1 cellular context compared by ENCODE assay signal in the genomic region with DNA sequence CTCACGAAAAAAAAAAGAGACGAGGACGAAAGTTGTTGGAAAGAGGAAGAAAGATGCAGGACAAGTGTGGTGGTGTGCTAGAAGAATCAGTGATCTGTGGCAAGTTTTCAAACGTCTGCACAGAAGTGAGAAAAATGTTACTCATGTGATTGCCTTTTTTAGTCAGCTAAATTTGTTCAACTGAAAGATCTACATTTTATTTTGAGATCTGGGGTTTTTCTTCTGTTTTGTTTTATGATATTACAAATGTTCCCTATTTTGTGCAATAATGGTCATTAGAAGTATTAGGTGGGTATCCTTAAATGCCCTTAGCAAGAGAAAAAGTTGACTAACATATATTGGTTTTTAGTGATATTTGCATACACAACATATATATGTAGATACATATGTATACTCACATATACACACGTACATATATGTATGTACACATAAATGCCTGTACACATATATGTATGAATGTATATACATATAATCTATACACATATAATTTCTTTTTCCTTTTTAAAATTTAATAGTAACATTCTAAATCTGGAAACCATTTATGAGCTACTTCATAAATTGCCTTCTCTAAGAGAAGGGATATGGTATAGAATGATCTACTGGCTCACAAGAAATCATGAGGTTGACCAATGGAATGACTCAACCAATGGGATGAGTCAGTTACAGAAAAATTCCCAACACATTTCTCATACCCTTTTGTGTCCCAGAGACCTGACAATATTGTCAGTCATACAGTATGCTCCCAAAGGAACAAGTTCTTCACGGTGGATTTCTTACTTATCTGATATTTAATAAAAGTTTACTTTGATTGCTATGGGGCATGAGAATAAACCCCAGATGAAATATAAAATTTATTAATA.
TF ChIP-seq lines count a peak whose summit lies in the region.

No MANE protein-coding gene starts in this region.

TF ChIP-seq in GM12878, 131 proteins besides CTCF, POLR2A, EP300 and RAD21 (continued from another document and continues in another):
- peak; percentile 80; the same call in 1 of the 2 replicates for TF ChIP-seq ZBED1 (IDR thresholded peaks at IDR 0.05; ENCODE audit: borderline replicate concordance)
- TF ChIP-seq GABPA (IDR thresholded peaks at IDR 0.05; ENCODE audit: low read depth): 0 out of 2 replicates have a peak, but pooled peaks have one; percentile 38
- no peak for TF ChIP-seq ZSCAN29 (IDR thresholded peaks at IDR 0.05)
- TF ChIP-seq MTA3 (IDR thresholded peaks at IDR 0.05; ENCODE audit: borderline replicate concordance, low read length): peak; percentile 79; the same call in 1 of the 2 replicates
- TF ChIP-seq, protein P1, sequence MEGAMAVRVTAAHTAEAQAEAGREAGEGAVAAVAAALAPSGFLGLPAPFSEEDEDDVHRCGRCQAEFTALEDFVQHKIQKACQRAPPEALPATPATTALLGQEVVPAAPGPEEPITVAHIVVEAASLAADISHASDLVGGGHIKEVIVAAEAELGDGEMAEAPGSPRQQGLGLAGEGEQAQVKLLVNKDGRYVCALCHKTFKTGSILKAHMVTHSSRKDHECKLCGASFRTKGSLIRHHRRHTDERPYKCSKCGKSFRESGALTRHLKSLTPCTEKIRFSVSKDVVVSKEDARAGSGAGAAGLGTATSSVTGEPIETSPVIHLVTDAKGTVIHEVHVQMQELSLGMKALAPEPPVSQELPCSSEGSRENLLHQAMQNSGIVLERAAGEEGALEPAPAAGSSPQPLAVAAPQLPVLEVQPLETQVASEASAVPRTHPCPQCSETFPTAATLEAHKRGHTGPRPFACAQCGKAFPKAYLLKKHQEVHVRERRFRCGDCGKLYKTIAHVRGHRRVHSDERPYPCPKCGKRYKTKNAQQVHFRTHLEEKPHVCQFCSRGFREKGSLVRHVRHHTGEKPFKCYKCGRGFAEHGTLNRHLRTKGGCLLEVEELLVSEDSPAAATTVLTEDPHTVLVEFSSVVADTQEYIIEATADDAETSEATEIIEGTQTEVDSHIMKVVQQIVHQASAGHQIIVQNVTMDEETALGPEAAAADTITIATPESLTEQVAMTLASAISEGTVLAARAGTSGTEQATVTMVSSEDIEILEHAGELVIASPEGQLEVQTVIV (IDR thresholded peaks at IDR 0.05; ENCODE audit: borderline replicate concordance, partially characterized antibody): no peak
- TF ChIP-seq RAD51 (IDR thresholded peaks at IDR 0.05): no peak
- no peak for TF ChIP-seq TCF7 (IDR thresholded peaks at IDR 0.05; ENCODE audit: borderline replicate concordance)
- no peak for TF ChIP-seq RFX5 (IDR thresholded peaks at IDR 0.05; ENCODE audit: low read depth, low read length)
- no peak for TF ChIP-seq MXI1 (IDR thresholded peaks at IDR 0.05; ENCODE audit: low read depth, low read length)
- TF ChIP-seq, protein P2, sequence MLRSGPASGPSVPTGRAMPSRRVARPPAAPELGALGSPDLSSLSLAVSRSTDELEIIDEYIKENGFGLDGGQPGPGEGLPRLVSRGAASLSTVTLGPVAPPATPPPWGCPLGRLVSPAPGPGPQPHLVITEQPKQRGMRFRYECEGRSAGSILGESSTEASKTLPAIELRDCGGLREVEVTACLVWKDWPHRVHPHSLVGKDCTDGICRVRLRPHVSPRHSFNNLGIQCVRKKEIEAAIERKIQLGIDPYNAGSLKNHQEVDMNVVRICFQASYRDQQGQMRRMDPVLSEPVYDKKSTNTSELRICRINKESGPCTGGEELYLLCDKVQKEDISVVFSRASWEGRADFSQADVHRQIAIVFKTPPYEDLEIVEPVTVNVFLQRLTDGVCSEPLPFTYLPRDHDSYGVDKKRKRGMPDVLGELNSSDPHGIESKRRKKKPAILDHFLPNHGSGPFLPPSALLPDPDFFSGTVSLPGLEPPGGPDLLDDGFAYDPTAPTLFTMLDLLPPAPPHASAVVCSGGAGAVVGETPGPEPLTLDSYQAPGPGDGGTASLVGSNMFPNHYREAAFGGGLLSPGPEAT (IDR thresholded peaks at IDR 0.05; ENCODE audit: low read depth): peak; percentile 94
- peak; percentile 84 for TF ChIP-seq RUNX3 (IDR thresholded peaks at IDR 0.05; ENCODE audit: low read length)
- no peak for TF ChIP-seq NR2C2 (IDR thresholded peaks at IDR 0.05; ENCODE audit: borderline replicate concordance, control insufficient read depth, insufficient read length, low read depth)
- TF ChIP-seq TCF3 (IDR thresholded peaks at IDR 0.05; ENCODE audit: borderline replicate concordance, insufficient read depth, low read depth, low read length): 0 out of 2 replicates have a peak, but pooled peaks have one; percentile 24
- TF ChIP-seq CBX3 (IDR thresholded peaks at IDR 0.05; ENCODE audit: borderline replicate concordance, low read depth): no peak
- peak; percentile 93 for TF ChIP-seq MEF2A (IDR thresholded peaks at IDR 0.05; ENCODE audit: insufficient read depth, low read depth, low read length)
- TF ChIP-seq, protein P3, sequence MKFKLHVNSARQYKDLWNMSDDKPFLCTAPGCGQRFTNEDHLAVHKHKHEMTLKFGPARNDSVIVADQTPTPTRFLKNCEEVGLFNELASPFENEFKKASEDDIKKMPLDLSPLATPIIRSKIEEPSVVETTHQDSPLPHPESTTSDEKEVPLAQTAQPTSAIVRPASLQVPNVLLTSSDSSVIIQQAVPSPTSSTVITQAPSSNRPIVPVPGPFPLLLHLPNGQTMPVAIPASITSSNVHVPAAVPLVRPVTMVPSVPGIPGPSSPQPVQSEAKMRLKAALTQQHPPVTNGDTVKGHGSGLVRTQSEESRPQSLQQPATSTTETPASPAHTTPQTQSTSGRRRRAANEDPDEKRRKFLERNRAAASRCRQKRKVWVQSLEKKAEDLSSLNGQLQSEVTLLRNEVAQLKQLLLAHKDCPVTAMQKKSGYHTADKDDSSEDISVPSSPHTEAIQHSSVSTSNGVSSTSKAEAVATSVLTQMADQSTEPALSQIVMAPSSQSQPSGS (IDR thresholded peaks at IDR 0.05; ENCODE audit: low read length): peak; percentile 79
- peak in 1 of 2 experiments; percentile 50; a peak in 1 of 4 replicates for TF ChIP-seq ETV6 (conservative IDR thresholded peaks at IDR 0.05 in 1 of 2, IDR thresholded peaks at IDR 0.05 in 1 of 2; ENCODE audit: borderline replicate concordance in 1 of 2, low read depth in 1 of 2)
- TF ChIP-seq, protein P4, sequence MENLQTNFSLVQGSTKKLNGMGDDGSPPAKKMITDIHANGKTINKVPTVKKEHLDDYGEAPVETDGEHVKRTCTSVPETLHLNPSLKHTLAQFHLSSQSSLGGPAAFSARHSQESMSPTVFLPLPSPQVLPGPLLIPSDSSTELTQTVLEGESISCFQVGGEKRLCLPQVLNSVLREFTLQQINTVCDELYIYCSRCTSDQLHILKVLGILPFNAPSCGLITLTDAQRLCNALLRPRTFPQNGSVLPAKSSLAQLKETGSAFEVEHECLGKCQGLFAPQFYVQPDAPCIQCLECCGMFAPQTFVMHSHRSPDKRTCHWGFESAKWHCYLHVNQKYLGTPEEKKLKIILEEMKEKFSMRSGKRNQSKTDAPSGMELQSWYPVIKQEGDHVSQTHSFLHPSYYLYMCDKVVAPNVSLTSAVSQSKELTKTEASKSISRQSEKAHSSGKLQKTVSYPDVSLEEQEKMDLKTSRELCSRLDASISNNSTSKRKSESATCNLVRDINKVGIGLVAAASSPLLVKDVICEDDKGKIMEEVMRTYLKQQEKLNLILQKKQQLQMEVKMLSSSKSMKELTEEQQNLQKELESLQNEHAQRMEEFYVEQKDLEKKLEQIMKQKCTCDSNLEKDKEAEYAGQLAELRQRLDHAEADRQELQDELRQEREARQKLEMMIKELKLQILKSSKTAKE (IDR thresholded peaks at IDR 0.05; ENCODE audit: low read depth, poor library complexity, severe bottlenecking): peak; percentile 83
- TF ChIP-seq NFXL1 (IDR thresholded peaks at IDR 0.05; ENCODE audit: borderline replicate concordance): no peak
- TF ChIP-seq, protein P5, sequence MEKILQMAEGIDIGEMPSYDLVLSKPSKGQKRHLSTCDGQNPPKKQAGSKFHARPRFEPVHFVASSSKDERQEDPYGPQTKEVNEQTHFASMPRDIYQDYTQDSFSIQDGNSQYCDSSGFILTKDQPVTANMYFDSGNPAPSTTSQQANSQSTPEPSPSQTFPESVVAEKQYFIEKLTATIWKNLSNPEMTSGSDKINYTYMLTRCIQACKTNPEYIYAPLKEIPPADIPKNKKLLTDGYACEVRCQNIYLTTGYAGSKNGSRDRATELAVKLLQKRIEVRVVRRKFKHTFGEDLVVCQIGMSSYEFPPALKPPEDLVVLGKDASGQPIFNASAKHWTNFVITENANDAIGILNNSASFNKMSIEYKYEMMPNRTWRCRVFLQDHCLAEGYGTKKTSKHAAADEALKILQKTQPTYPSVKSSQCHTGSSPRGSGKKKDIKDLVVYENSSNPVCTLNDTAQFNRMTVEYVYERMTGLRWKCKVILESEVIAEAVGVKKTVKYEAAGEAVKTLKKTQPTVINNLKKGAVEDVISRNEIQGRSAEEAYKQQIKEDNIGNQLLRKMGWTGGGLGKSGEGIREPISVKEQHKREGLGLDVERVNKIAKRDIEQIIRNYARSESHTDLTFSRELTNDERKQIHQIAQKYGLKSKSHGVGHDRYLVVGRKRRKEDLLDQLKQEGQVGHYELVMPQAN (conservative IDR thresholded peaks at IDR 0.05): no peak
- TF ChIP-seq SUPT20H (IDR thresholded peaks at IDR 0.05; ENCODE audit: borderline replicate concordance, control insufficient read depth, low read depth, low read length): no peak
- no peak for TF ChIP-seq ZZZ3 (IDR thresholded peaks at IDR 0.05; ENCODE audit: control insufficient read depth, insufficient read length, low read depth)
- TF ChIP-seq IKZF2 (IDR thresholded peaks at IDR 0.05): peak; percentile 93 to 94
- TF ChIP-seq CEBPB (IDR thresholded peaks at IDR 0.05; ENCODE audit: borderline replicate concordance in 1 of 2, low read depth in 2 of 2, low read length in 2 of 2): no peak
- no peak for TF ChIP-seq STAT3 (IDR thresholded peaks at IDR 0.05; ENCODE audit: low read depth, low read length)
- peak; percentile 65; the same call in 1 of the 2 replicates for TF ChIP-seq BMI1 (IDR thresholded peaks at IDR 0.05; ENCODE audit: borderline replicate concordance)
- no peak; the same call in 1 of the 2 replicates for TF ChIP-seq ZNF217 (IDR thresholded peaks at IDR 0.05)
- TF ChIP-seq, protein P6, sequence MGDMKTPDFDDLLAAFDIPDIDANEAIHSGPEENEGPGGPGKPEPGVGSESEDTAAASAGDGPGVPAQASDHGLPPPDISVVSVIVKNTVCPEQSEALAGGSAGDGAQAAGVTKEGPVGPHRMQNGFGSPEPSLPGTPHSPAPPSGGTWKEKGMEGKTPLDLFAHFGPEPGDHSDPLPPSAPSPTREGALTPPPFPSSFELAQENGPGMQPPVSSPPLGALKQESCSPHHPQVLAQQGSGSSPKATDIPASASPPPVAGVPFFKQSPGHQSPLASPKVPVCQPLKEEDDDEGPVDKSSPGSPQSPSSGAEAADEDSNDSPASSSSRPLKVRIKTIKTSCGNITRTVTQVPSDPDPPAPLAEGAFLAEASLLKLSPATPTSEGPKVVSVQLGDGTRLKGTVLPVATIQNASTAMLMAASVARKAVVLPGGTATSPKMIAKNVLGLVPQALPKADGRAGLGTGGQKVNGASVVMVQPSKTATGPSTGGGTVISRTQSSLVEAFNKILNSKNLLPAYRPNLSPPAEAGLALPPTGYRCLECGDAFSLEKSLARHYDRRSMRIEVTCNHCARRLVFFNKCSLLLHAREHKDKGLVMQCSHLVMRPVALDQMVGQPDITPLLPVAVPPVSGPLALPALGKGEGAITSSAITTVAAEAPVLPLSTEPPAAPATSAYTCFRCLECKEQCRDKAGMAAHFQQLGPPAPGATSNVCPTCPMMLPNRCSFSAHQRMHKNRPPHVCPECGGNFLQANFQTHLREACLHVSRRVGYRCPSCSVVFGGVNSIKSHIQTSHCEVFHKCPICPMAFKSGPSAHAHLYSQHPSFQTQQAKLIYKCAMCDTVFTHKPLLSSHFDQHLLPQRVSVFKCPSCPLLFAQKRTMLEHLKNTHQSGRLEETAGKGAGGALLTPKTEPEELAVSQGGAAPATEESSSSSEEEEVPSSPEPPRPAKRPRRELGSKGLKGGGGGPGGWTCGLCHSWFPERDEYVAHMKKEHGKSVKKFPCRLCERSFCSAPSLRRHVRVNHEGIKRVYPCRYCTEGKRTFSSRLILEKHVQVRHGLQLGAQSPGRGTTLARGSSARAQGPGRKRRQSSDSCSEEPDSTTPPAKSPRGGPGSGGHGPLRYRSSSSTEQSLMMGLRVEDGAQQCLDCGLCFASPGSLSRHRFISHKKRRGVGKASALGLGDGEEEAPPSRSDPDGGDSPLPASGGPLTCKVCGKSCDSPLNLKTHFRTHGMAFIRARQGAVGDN (IDR thresholded peaks at IDR 0.05): no peak
- TF ChIP-seq BRCA1 (IDR thresholded peaks at IDR 0.05; ENCODE audit: low read depth, low read length): no peak
- TF ChIP-seq, protein P7, sequence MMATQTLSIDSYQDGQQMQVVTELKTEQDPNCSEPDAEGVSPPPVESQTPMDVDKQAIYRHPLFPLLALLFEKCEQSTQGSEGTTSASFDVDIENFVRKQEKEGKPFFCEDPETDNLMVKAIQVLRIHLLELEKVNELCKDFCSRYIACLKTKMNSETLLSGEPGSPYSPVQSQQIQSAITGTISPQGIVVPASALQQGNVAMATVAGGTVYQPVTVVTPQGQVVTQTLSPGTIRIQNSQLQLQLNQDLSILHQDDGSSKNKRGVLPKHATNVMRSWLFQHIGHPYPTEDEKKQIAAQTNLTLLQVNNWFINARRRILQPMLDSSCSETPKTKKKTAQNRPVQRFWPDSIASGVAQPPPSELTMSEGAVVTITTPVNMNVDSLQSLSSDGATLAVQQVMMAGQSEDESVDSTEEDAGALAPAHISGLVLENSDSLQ (IDR thresholded peaks at IDR 0.05): no peak
- TF ChIP-seq, protein P8, sequence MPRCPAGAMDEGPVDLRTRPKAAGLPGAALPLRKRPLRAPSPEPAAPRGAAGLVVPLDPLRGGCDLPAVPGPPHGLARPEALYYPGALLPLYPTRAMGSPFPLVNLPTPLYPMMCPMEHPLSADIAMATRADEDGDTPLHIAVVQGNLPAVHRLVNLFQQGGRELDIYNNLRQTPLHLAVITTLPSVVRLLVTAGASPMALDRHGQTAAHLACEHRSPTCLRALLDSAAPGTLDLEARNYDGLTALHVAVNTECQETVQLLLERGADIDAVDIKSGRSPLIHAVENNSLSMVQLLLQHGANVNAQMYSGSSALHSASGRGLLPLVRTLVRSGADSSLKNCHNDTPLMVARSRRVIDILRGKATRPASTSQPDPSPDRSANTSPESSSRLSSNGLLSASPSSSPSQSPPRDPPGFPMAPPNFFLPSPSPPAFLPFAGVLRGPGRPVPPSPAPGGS (IDR thresholded peaks at IDR 0.05; ENCODE audit: borderline replicate concordance, insufficient read depth, low read depth, low read length, poor library complexity, severe bottlenecking): peak; percentile 27
- TF ChIP-seq, protein P9, sequence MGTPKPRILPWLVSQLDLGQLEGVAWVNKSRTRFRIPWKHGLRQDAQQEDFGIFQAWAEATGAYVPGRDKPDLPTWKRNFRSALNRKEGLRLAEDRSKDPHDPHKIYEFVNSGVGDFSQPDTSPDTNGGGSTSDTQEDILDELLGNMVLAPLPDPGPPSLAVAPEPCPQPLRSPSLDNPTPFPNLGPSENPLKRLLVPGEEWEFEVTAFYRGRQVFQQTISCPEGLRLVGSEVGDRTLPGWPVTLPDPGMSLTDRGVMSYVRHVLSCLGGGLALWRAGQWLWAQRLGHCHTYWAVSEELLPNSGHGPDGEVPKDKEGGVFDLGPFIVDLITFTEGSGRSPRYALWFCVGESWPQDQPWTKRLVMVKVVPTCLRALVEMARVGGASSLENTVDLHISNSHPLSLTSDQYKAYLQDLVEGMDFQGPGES (IDR thresholded peaks at IDR 0.05): no peak
- 0 out of 2 replicates have a peak, but pooled peaks have one; percentile 53 for TF ChIP-seq TBL1XR1 (IDR thresholded peaks at IDR 0.05; ENCODE audit: low read depth, low read length)
- TF ChIP-seq BCL11A (IDR thresholded peaks at IDR 0.05; ENCODE audit: low read depth, low read length): peak; percentile 82
- TF ChIP-seq DPF2 (IDR thresholded peaks at IDR 0.05): peak; percentile 80
- TF ChIP-seq RCOR1 (conservative IDR thresholded peaks at IDR 0.05; ENCODE audit: low read depth, low read length): no peak
- no peak for TF ChIP-seq RELA (IDR thresholded peaks at IDR 0.05; ENCODE audit: borderline replicate concordance, partially characterized antibody)
- TF ChIP-seq NBN (IDR thresholded peaks at IDR 0.05): peak; percentile 94
